ENCODE assay signal across 17 cellular contexts in the genomic region with DNA sequence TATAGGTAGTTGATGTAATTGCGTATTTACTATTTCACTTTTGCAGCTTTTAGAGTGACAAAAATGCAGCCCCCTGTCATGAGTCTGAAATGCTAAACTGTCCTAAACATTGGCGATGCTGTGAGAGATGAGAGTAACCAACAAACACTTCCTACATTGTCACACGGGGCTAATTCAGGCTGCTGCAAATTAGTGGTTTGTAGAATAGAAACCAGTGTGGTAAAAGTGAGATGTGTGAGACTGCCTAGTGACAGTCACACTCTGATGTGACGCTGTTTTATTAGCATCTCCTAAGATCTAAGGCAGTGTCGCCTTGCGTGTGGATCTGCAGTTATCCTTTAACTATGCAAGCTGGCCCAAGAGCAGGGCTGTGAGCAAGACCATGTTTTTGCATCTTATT.
"Had no signal": no experiment of that assay in that cellular context is flagged by ENCODE, and none has a peak within 500 bp of the region (broad histone marks: within the 10 kb centered on the region; RNA-seq: fewer than 3 reads in every experiment).

No MANE protein-coding gene starts in this region.

- H3K36me3 ChIP-seq: ascending aorta, upper lobe of right lung had no signal

- H3K27me3 ChIP-seq: ascending aorta, upper lobe of right lung had no signal

- H3K27ac ChIP-seq: ascending aorta, upper lobe of right lung had no signal

- H3K4me1 ChIP-seq: ascending aorta, upper lobe of right lung had no signal

- H3K9me3 ChIP-seq: ascending aorta, upper lobe of right lung had no signal

- H3K4me3 ChIP-seq: ascending aorta, lung, upper lobe of right lung had no signal

- ATAC-seq: upper lobe of right lung had no signal

- DNase-seq: activated CD4-positive, alpha-beta T cell treated with anti-CD3 and anti-CD28 coated beads, Interleukin-2, amount 50 U/mL, for 1 hour; activated CD8-positive, alpha-beta memory T cell treated with anti-CD3 and anti-CD28 coated beads, Interleukin-2, amount 50 U/mL, for 4 hours; activated effector memory CD4-positive, alpha-beta T cell treated with Interleukin-2 at 50 U/mL for 16 hours; activated naive CD4-positive, alpha-beta T cell treated with anti-CD3 and anti-CD28 coated beads, Interleukin-2, amount 10 ng/mL, durations not matched to agents 7 days and 5 days; activated T-cell treated with anti-CD3 and anti-CD28 coated beads, Interleukin-2, amount 50 U/mL, for 48 hours; cerebellar nuclear complex; cortex of kidney; hypothalamus; islet precursor cell; nephron progenitor cell; stimulated activated CD4-positive, alpha-beta T cell treated with anti-CD3 and anti-CD28 coated beads, Interleukin-12 subunit alpha, Interleukin-12 subunit beta, amount 100 ng/mL, for 4 hours; stimulated activated CD4-positive, alpha-beta T cell treated with anti-CD3 and anti-CD28 coated beads, Interleukin-1b, Interleukin-23, amount 100 ng/mL, for 48 hours; stimulated activated CD8-positive, alpha-beta memory T cell treated with anti-CD3 and anti-CD28 coated beads, Interleukin-4, amount 100 ng/mL, for 48 hours; stimulated activated naive CD4-positive, alpha-beta T cell; upper lobe of right lung had no signal
